In the genomic region with DNA sequence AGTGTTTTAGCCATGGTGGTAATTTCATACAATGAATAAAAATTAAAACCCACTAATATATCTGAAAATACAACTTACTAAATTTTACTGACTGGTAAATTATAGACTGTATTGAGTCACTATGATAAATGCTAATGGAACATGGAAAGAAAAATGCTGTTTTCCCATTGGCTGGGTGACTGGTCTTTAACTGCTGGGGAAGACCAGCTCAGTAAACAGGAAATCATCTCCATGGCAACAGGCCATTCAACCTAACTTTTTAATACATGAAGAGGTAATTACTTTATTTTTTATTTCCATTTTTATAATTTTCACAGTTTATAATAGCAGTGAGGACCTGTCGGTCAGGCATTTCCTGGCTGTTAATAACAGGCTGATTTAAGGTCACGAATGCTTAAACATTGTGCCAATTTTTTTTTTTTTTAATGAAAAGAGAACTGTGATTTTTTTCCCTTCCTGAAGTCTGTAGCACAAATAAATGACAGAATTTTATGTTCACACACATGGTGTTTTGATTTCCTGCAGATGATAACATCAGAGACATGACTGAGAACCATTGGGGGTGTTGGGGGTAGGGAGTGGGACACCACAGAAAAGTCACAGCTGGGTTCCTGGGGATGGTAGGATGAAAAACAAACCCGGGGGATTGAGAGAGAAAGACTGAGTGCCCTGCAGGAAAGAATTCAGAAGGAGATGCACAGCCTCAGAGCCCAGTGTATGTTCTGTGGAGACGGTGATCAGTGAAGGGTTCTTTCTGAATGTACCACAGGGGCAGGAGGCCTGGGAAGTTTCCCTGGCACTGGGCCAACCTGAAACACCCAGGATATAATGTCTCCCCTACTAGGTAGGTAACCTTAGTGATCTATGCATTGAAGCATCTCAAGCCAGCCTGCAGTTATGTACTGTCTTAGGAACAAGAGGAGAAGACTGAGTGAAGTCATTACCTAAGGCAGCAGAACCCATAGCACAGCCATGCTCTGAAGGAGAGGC, we compare ENCODE assay signal across 9 cellular contexts.
DNase-seq lines count a peak whose midpoint lies in the region; ATAC-seq and TF ChIP-seq lines count a peak whose summit lies in the region.
"Had no signal": no experiment of that assay in that cellular context is flagged by ENCODE, and none has a peak within 500 bp of the region (broad histone marks: within the 10 kb centered on the region; RNA-seq: fewer than 3 reads in every experiment).

No MANE protein-coding gene starts in this region.

- H3K4me3 ChIP-seq in mammary epithelial cell (replicated peaks in 1 of 3; ENCODE audit: insufficient read depth in 1 of 3, low read depth in 2 of 3, low read length in 3 of 3): no peak overlapping the region
- no peak overlapping the region for H3K4me3 ChIP-seq in thyroid gland (replicated peaks in 1 of 3)

- TF ChIP-seq CTCF in mammary epithelial cell (conservative IDR thresholded peaks at IDR 0.05 in 1 of 2, IDR thresholded peaks at IDR 0.05 in 1 of 2; ENCODE audit: extremely low read depth in 1 of 2, insufficient read depth in 1 of 2, low read depth in 1 of 2, low read length in 2 of 2): no peak
- no peak for TF ChIP-seq CTCF in GM13977 (IDR thresholded peaks at IDR 0.05; ENCODE audit: extremely low read depth, insufficient read depth, missing control alignments)
- TF ChIP-seq CTCF in thyroid gland (IDR thresholded peaks at IDR 0.05): no peak

- H3K27ac ChIP-seq in mammary epithelial cell (ENCODE audit: insufficient read depth, low read depth, low read length) (no peak overlapping the region), thyroid gland (no peak overlapping the region)

- 66% methylated on average over 4 of the region's 4 CpGs for WGBS in mammary epithelial cell (ENCODE audit: low coverage, missing lambda C conversion rate)
- WGBS in thyroid gland, 2 donors: 48 to 60% methylated on average over 4 of the region's 4 CpGs

- dilution Hi-C loops in mammary epithelial cell (cut with HindIII; ENCODE audit: low sequenced_read_pairs): no loop called here

- BruUV-seq in mammary epithelial cell (replicated peaks; lab: Mats Ljungman, UMichigan): no TSS peak

- H4K20me1 ChIP-seq in mammary epithelial cell (ENCODE audit: insufficient read depth, low read length): no peaks in the 10 kb centered on the region

- in situ Hi-C loops in mammary epithelial cell (cut with MboI; ENCODE audit: low sequenced_read_pairs in 2 of 2): no loop called here
- in situ Hi-C loops in GM13977 (cut with MboI; ENCODE audit: low pct_unique_long_range_greater_than_20kb, low sequenced_read_pairs, unreplicated experiment): no loop called here

- no peaks in the 10 kb centered on the region for H3K36me3 ChIP-seq in mammary epithelial cell (ENCODE audit: insufficient read depth, low read length)
- H3K36me3 ChIP-seq in thyroid gland: no peaks in the 10 kb centered on the region

- CTCF ChIA-PET in mammary epithelial cell (lab: Charles Lee; ENCODE audit: low non-redundant PET): no interaction called here

- H3K9ac ChIP-seq in mammary epithelial cell (ENCODE audit: insufficient read depth, low read length): no peak overlapping the region

- no peak overlapping the region for H2AFZ ChIP-seq in mammary epithelial cell (ENCODE audit: low read depth, low read length)

- no peaks in the 10 kb centered on the region for H3K27me3 Mint-ChIP-seq in naive B cell

- intact Hi-C loops in mammary epithelial cell (cut with micrococcal nuclease): no loop called here
- intact Hi-C loops in thyroid gland (cut with DNase I): no loop called here

- no peak overlapping the region for H3K4me2 ChIP-seq in mammary epithelial cell (ENCODE audit: insufficient read depth, low read depth, low read length)

- no peaks in the 10 kb centered on the region for H3K9me3 ChIP-seq in mammary epithelial cell (replicated peaks; ENCODE audit: insufficient read depth, low read length)
- H3K9me3 ChIP-seq in thyroid gland: no peaks in the 10 kb centered on the region

- H3K4me1 Mint-ChIP-seq in naive B cell: peaks cover 30 to 39% (median 39%) of the 10 kb centered on the region in 3 donors

- peaks cover 0 to 6% (median 0%) of the 10 kb centered on the region in 7 donors for H3K9me3 Mint-ChIP-seq in naive B cell

- H3K27me3 ChIP-seq in mammary epithelial cell (ENCODE audit: insufficient read depth, low read length) (no peaks in the 10 kb centered on the region), thyroid gland (no peaks in the 10 kb centered on the region)

- peak overlapping the region in 5 of 6 donors; percentile 29 to 97 (median 88) for H3K27ac Mint-ChIP-seq in naive B cell

- peak overlapping the region in 5 of 8 donors; percentile 43 to 75 (median 69) for H3K4me3 Mint-ChIP-seq in naive B cell

- DNase-seq in Daoy (ENCODE audit: low read depth): peak; percentile 26
- peak; percentile 82 for DNase-seq in M059J (ENCODE audit: low read depth)
- peak; percentile 10 for DNase-seq in effector CD8-positive, alpha-beta T cell (lab: John Stamatoyannopoulos, UW)
- DNase-seq in naive B cell: peak; percentile 15
- no peak for DNase-seq in mammary epithelial cell
- no peak for DNase-seq in GM13977 (ENCODE audit: low spot score)
- DNase-seq in thyroid gland: no peak
- no peak for DNase-seq in NCI-H146 (lab: John Stamatoyannopoulos, UW)
- DNase-seq: cerebellar nuclear complex had no signal

- no peaks in the 10 kb centered on the region for H3K36me3 Mint-ChIP-seq in naive B cell

- peak; percentile 56 to 61 for ATAC-seq in naive B cell (ENCODE audit: low read depth in 2 of 2)

- no peaks in the 10 kb centered on the region for H3K79me2 ChIP-seq in mammary epithelial cell (ENCODE audit: insufficient read depth, low read length)

- TF ChIP-seq POLR2A in thyroid gland (IDR thresholded peaks at IDR 0.05): no peak

- H3K4me1 ChIP-seq in mammary epithelial cell (ENCODE audit: insufficient read depth, low read length) (no peaks in the 10 kb centered on the region), thyroid gland (no peaks in the 10 kb centered on the region)

Comparison
In these comparisons a context has a peak if more than half of its experiments do, and no peak if none do; other contexts are left out.
1. DNase-seq: peak in Daoy (single experiment), M059J (single experiment), effector CD8-positive, alpha-beta T cell (single experiment) and naive B cell (single experiment); none in mammary epithelial cell (single experiment), GM13977 (single experiment), thyroid gland (0 of 2) and NCI-H146 (single experiment).